Comparison of ENCODE assay signal across 8 cellular contexts in the genomic region with DNA sequence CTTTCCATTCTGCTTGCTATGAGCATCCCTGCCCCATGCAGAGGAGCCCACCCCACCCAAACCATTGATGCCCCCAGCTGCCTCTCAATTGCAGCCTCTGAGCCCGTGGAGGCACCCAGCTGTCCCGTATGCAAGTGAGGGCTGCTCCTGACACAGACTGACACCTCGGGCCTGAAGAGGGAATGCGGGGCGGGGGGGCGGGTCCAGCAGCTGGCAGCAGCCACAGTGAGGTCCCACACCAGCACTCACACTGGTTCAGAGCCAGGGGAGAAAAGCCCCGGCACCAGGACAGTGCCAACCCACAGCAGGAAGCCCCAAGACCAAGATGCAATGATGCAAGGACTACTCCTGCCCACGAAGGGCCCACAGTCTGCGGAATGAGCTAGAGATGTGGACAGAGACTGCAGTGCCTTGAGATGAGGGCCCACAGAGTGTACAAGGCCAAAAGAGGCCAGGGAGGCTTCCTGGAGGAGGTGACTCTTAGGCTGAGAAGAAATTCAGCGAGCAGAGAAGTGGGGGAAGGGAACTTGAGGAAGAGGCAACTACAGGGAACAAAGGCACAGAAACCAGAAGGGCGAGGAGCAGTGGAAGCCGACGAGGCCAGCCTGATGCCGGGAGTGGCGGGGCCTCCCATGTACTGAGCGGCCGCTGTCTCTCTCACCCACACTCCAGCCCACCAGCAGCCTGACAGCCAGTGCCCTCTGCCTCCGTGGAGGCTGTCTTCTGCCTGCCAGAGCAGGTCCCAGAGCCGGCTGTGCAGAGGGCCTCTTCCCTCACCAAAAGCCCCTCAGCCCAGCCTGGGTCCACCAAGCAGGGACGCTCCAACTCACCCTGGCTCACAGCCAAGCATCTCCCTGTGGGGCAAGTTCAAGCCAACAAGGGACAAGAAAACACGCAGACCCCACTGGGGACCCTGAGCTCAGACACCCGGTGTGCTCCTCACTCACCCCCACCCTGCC. TPM values are rescaled to one million over a fixed set of nuclear protein-coding genes. Genes with fewer than 3 reads are reported as not detected.
DNase-seq lines count a peak whose midpoint lies in the region; ATAC-seq and TF ChIP-seq lines count a peak whose summit lies in the region.

No MANE protein-coding gene starts in this region.

- peak overlapping the region; percentile 96 for H3K27ac ChIP-seq in CD4-positive, alpha-beta T cell (ENCODE audit: low read depth, low read length)
- no peak overlapping the region for H3K27ac ChIP-seq in HL-60 (replicated peaks)
- H3K27ac ChIP-seq in adrenal gland = peak overlapping the region; percentile 67 to 95 (median 91)

- WGBS in adrenal gland, 4 donors = 37 to 40% (median 37%) methylated on average over 13 to 22 of the region's 22 CpGs

- peak; percentile 3 for ATAC-seq in CD4-positive, alpha-beta T cell (ENCODE audit: poor library complexity)
- ATAC-seq in mucosa of descending colon (no peak), GM19023 (IDR thresholded peaks at IDR 0.05; ENCODE audit: unreplicated experiment) (no peak), HG03175 (IDR thresholded peaks at IDR 0.05; ENCODE audit: unreplicated experiment) (no peak), HG03095 (IDR thresholded peaks at IDR 0.05; ENCODE audit: unreplicated experiment) (no peak)

- H3K36me3 ChIP-seq in adrenal gland (replicated peaks in 1 of 2) (no peaks in the 10 kb centered on the region), mucosa of descending colon (ENCODE audit: low read depth) (no peaks in the 10 kb centered on the region)

- CTCF ChIA-PET in CD4-positive, alpha-beta T cell (lab: Charles Lee) = interaction anchor here (1.4 to 2.7 kb wide), 5 partner anchors 16 to 63 kb away, joined by 3 to 14 read pairs (median 8); no protein-coding TSS in a partner anchor

- peaks cover 86% of the 10 kb centered on the region for H3K36me3 Mint-ChIP-seq in CD4-positive, alpha-beta T cell (ENCODE audit: low read depth)

- TF ChIP-seq CTCF in CD4-positive, alpha-beta T cell (IDR thresholded peaks at IDR 0.05) = no peak
- TF ChIP-seq CTCF in HL-60 (IDR thresholded peaks at IDR 0.05; ENCODE audit: insufficient read depth, low read length) = no peak
- TF ChIP-seq CTCF in adrenal gland (IDR thresholded peaks at IDR 0.05) = no peak
- TF ChIP-seq CTCF in mucosa of descending colon (IDR thresholded peaks at IDR 0.05) = no peak

- H3K9me3 ChIP-seq in CD4-positive, alpha-beta T cell (ENCODE audit: control insufficient read depth, low read length) = no peaks in the 10 kb centered on the region
- H3K9me3 ChIP-seq in adrenal gland (replicated peaks in 1 of 3) (no peaks in the 10 kb centered on the region), mucosa of descending colon (no peaks in the 10 kb centered on the region)

- peaks cover 91 to 100% of the 10 kb centered on the region in 2 donors for H3K4me1 ChIP-seq in adrenal gland (replicated peaks in 1 of 2)
- H3K4me1 ChIP-seq in mucosa of descending colon (ENCODE audit: low read depth) = peaks cover 98% of the 10 kb centered on the region

- no peak for TF ChIP-seq POLR2A in adrenal gland (IDR thresholded peaks at IDR 0.05)

- peak overlapping the region; percentile 97 for H3K27ac Mint-ChIP-seq in CD4-positive, alpha-beta T cell

- peak in 1 of 10 experiments; percentile 41 for DNase-seq in CD4-positive, alpha-beta T cell
- peak; percentile 38 for DNase-seq in HL-60 (ENCODE audit: low read depth in 1 of 2, low spot score in 1 of 2)
- peak in 3 of 7 donors; percentile 30 to 56 (median 38) for DNase-seq in adrenal gland
- DNase-seq in mucosa of descending colon = peak in 2 of 3 donors; percentile 49 to 61
- no peak for DNase-seq in stimulated activated CD4-positive, alpha-beta T cell treated with anti-CD3 and anti-CD28 coated beads, Interleukin-1b, Interleukin-23, amount 100 ng/mL, for 48 hours

- POLR2A ChIA-PET in CD4-positive, alpha-beta T cell (lab: Charles Lee) = interaction anchor here (0.7 to 34.9 kb wide), 9 partner anchors 8 to 179 kb away, joined by 3 to 1020 read pairs (median 22); a partner anchor contains a TSS

- H3K4me1 Mint-ChIP-seq in CD4-positive, alpha-beta T cell (ENCODE audit: low read depth) = peaks cover 100% of the 10 kb centered on the region

- intact Hi-C loops in CD4-positive, alpha-beta T cell (cut with DNase I, micrococcal nuclease) = loop anchor here in 1 of 2 experiments (2.0 to 5.0 kb wide), 3 partner anchors 17 to 55 kb away; a partner anchor contains a TSS
- intact Hi-C loops in adrenal gland (cut with DNase I) (no loop called here), mucosa of descending colon (cut with DNase I, micrococcal nuclease) (no loop called here)

- no peaks in the 10 kb centered on the region for H3K27me3 ChIP-seq in CD4-positive, alpha-beta T cell (ENCODE audit: control insufficient read depth, insufficient read depth, low read length)
- H3K27me3 ChIP-seq in HL-60 (ENCODE audit: insufficient read depth, poor library complexity, severe bottlenecking) (no peaks in the 10 kb centered on the region), adrenal gland (no peaks in the 10 kb centered on the region)

- H3K4me3 Mint-ChIP-seq in CD4-positive, alpha-beta T cell = peak overlapping the region; percentile 91

- no peaks in the 10 kb centered on the region for H3K27me3 Mint-ChIP-seq in CD4-positive, alpha-beta T cell

- H3K9me3 Mint-ChIP-seq in CD4-positive, alpha-beta T cell = no peaks in the 10 kb centered on the region

- no peak overlapping the region for H3K4me3 ChIP-seq in HL-60 (replicated peaks; ENCODE audit: insufficient read depth, low read length)
- no peak overlapping the region for H3K4me3 ChIP-seq in adrenal gland
- H3K4me3 ChIP-seq in mucosa of descending colon = no peak overlapping the region

RNA-seq across cellular contexts. Expression of a gene that starts 9.2 kb away (rescaled TPM):
- 100 to 1,000 TPM; 440 to 463 TPM for total RNA-seq in CD4-positive, alpha-beta T cell
- total RNA-seq in adrenal gland (100 to 1,000 TPM in 2 of 8 donors, 10 to 100 TPM in 6; 35.6 to 179 (median 72.0) TPM), mucosa of descending colon (100 to 1,000 TPM; 127 to 168 (median 144) TPM)
- polyA plus RNA-seq in adrenal gland = 10 to 100 TPM; 24.5 to 49.5 (median 32.6) TPM

RNA-seq across cellular contexts. Expression of a gene that starts 34.0 kb away (rescaled TPM):
- 10 to 100 TPM; 41.7 to 47.6 TPM for total RNA-seq in CD4-positive, alpha-beta T cell
- total RNA-seq in adrenal gland (10 to 100 TPM; 18.4 to 46.8 (median 31.4) TPM), mucosa of descending colon (10 to 100 TPM; 23.0 to 30.4 (median 29.4) TPM)
- 10 to 100 TPM; 32.9 to 36.5 (median 35.6) TPM for polyA plus RNA-seq in adrenal gland

RNA-seq across cellular contexts. Expression of a gene that starts 41.1 kb away (rescaled TPM):
- total RNA-seq in CD4-positive, alpha-beta T cell = 1 to 10 TPM; 2.9 to 3.3 TPM
- 1 to 10 TPM in 2 of 8 donors, under 1 TPM in 3, not detected in 3; 0.19 to 2.3 (median 0.83) TPM for total RNA-seq in adrenal gland
- 1 to 10 TPM in 1 of 3 donors, under 1 TPM in 2; 0.22 to 1.5 (median 0.54) TPM for polyA plus RNA-seq in adrenal gland
- 1 to 10 TPM in 2 of 3 donors, under 1 TPM in 1; 0.58 to 1.9 (median 1.1) TPM for total RNA-seq in mucosa of descending colon

RNA-seq across cellular contexts. Expression of a gene that starts 54.8 kb away (rescaled TPM):
- total RNA-seq in CD4-positive, alpha-beta T cell = 10 to 100 TPM; 28.7 to 30.2 TPM
- total RNA-seq in adrenal gland (10 to 100 TPM in 7 of 8 donors, 1 to 10 TPM in 1; 8.7 to 65.7 (median 24.7) TPM), mucosa of descending colon (10 to 100 TPM; 31.0 to 39.2 (median 37.2) TPM)
- 1 to 10 TPM; 5.3 to 9.2 (median 8.6) TPM for polyA plus RNA-seq in adrenal gland
